In genomic region chr5:35821513-35821912, GRCh38 we compare ENCODE assay signal across 18 cellular contexts. TPM values are rescaled to one million over a fixed set of nuclear protein-coding genes. Genes with fewer than 3 reads are reported as not detected.
DNase-seq lines count a peak whose midpoint lies in the region; ATAC-seq lines count a peak whose summit lies in the region.
"Had no signal": no experiment of that assay in that cellular context is flagged by ENCODE, and none has a peak within 500 bp of the region (broad histone marks: within the 10 kb centered on the region; RNA-seq: fewer than 3 reads in every experiment).

No MANE protein-coding gene starts in this region.

- H3K4me1 ChIP-seq in Karpas-422 (ENCODE audit: low read length) = no peaks in the 10 kb centered on the region
- H3K4me1 ChIP-seq: thyroid gland had no signal

- no peak overlapping the region for H3K4me2 ChIP-seq in Karpas-422 (ENCODE audit: low read depth, low read length, poor library complexity, severe bottlenecking)

- H3K9ac ChIP-seq in Karpas-422 (ENCODE audit: low read length) = no peak overlapping the region

- no peaks in the 10 kb centered on the region for H3K9me3 ChIP-seq in Karpas-422 (ENCODE audit: low read length)
- H3K9me3 ChIP-seq: spleen, thyroid gland had no signal

- H3K4me3 ChIP-seq in Karpas-422 (ENCODE audit: low read length) = no peak overlapping the region
- H3K4me3 ChIP-seq: spleen, thyroid gland had no signal

- no peaks in the 10 kb centered on the region for H3K9me2 ChIP-seq in Karpas-422 (replicated peaks; ENCODE audit: insufficient read depth, low read length)

- no peaks in the 10 kb centered on the region for H3K27me3 ChIP-seq in Karpas-422 (ENCODE audit: low read length)
- H3K27me3 ChIP-seq: spleen, thyroid gland had no signal

- H3K9me3 Mint-ChIP-seq in activated CD4-positive, alpha-beta memory T cell treated with anti-CD3 and anti-CD28 coated beads, Interleukin-2, amount 10 ng/mL, durations not matched to agents 7 days and 5 days = peaks cover 2% of the 10 kb centered on the region
- H3K9me3 Mint-ChIP-seq in activated naive CD8-positive, alpha-beta T cell treated with anti-CD3 and anti-CD28 coated beads, Interleukin-2, amount 50 U/mL, for 24 hours = peaks cover 4% of the 10 kb centered on the region
- peaks cover 5 to 7% of the 10 kb centered on the region in 2 donors for H3K9me3 Mint-ChIP-seq in stimulated activated naive CD8-positive, alpha-beta T cell treated with anti-CD3 and anti-CD28 coated beads, Interleukin-15, amount 100 ng/mL, for 72 hours
- H3K9me3 Mint-ChIP-seq: H9, natural killer cell had no signal

- H3K36me3 ChIP-seq in Karpas-422 (ENCODE audit: insufficient read depth, low read length) = no peaks in the 10 kb centered on the region
- H3K36me3 ChIP-seq: spleen, thyroid gland had no signal

- peaks cover 78% of the 10 kb centered on the region for H3K4me1 Mint-ChIP-seq in activated CD4-positive, alpha-beta memory T cell treated with anti-CD3 and anti-CD28 coated beads, Interleukin-2, amount 10 ng/mL, durations not matched to agents 7 days and 5 days
- peaks cover 78% of the 10 kb centered on the region for H3K4me1 Mint-ChIP-seq in activated naive CD8-positive, alpha-beta T cell treated with anti-CD3 and anti-CD28 coated beads, Interleukin-2, amount 50 U/mL, for 24 hours
- peaks cover 77% of the 10 kb centered on the region for H3K4me1 Mint-ChIP-seq in stimulated activated naive CD8-positive, alpha-beta T cell treated with anti-CD3 and anti-CD28 coated beads, Interleukin-15, amount 100 ng/mL, for 72 hours
- H3K4me1 Mint-ChIP-seq: H9 had no signal

- no peaks in the 10 kb centered on the region for H4K20me1 ChIP-seq in Karpas-422 (ENCODE audit: insufficient read depth, low read depth, low read length)

- CTCF ChIA-PET in activated CD4-positive, alpha-beta memory T cell treated with anti-CD3 and anti-CD28 coated beads, Interleukin-2, amount 10 ng/mL, durations not matched to agents 7 days and 5 days (lab: Charles Lee) = interaction anchor here (1.5 to 3.0 kb wide), 6 partner anchors 8 to 170 kb away, joined by 6 to 21 read pairs (median 10); no protein-coding TSS in a partner anchor

- no peak overlapping the region for H3K4me3 Mint-ChIP-seq in activated CD4-positive, alpha-beta memory T cell treated with anti-CD3 and anti-CD28 coated beads, Interleukin-2, amount 10 ng/mL, durations not matched to agents 7 days and 5 days
- peak overlapping the region; percentile 58 for H3K4me3 Mint-ChIP-seq in activated naive CD8-positive, alpha-beta T cell treated with anti-CD3 and anti-CD28 coated beads, Interleukin-2, amount 50 U/mL, for 24 hours
- peak overlapping the region; percentile 18 to 67 for H3K4me3 Mint-ChIP-seq in stimulated activated naive CD8-positive, alpha-beta T cell treated with anti-CD3 and anti-CD28 coated beads, Interleukin-15, amount 100 ng/mL, for 72 hours
- H3K4me3 Mint-ChIP-seq: H9, natural killer cell had no signal

- ATAC-seq in activated naive CD8-positive, alpha-beta T cell treated with anti-CD3 and anti-CD28 coated beads, Interleukin-2, amount 50 U/mL, for 24 hours = peak; percentile 62
- ATAC-seq in stimulated activated naive CD8-positive, alpha-beta T cell treated with anti-CD3 and anti-CD28 coated beads, Interleukin-15, amount 100 ng/mL, for 72 hours = peak; percentile 61
- ATAC-seq: left lobe of liver, natural killer cell had no signal

- H2AFZ ChIP-seq in Karpas-422 (ENCODE audit: low read length) = no peak overlapping the region

- H3K27ac Mint-ChIP-seq in activated CD4-positive, alpha-beta memory T cell treated with anti-CD3 and anti-CD28 coated beads, Interleukin-2, amount 10 ng/mL, durations not matched to agents 7 days and 5 days = peak overlapping the region; percentile 79
- H3K27ac Mint-ChIP-seq in activated naive CD8-positive, alpha-beta T cell treated with anti-CD3 and anti-CD28 coated beads, Interleukin-2, amount 50 U/mL, for 24 hours = peak overlapping the region; percentile 99
- peak overlapping the region in 1 of 2 donors; percentile 89 for H3K27ac Mint-ChIP-seq in stimulated activated naive CD8-positive, alpha-beta T cell treated with anti-CD3 and anti-CD28 coated beads, Interleukin-15, amount 100 ng/mL, for 72 hours
- H3K27ac Mint-ChIP-seq: H9, natural killer cell had no signal

- no peak overlapping the region for H3K27ac ChIP-seq in Karpas-422 (ENCODE audit: low read length)
- H3K27ac ChIP-seq: epithelial cell of prostate, thyroid gland had no signal

- no peaks in the 10 kb centered on the region for H3K79me2 ChIP-seq in Karpas-422 (ENCODE audit: low read length)

- H3K36me3 Mint-ChIP-seq in activated CD4-positive, alpha-beta memory T cell treated with anti-CD3 and anti-CD28 coated beads, Interleukin-2, amount 10 ng/mL, durations not matched to agents 7 days and 5 days (ENCODE audit: low read depth) = peaks cover 13% of the 10 kb centered on the region
- H3K36me3 Mint-ChIP-seq in activated naive CD8-positive, alpha-beta T cell treated with anti-CD3 and anti-CD28 coated beads, Interleukin-2, amount 50 U/mL, for 24 hours (ENCODE audit: low read depth) = peaks cover 10% of the 10 kb centered on the region
- H3K36me3 Mint-ChIP-seq: natural killer cell had no signal

- POLR2A ChIA-PET in activated CD4-positive, alpha-beta memory T cell treated with anti-CD3 and anti-CD28 coated beads, Interleukin-2, amount 10 ng/mL, durations not matched to agents 7 days and 5 days (lab: Charles Lee) = interaction anchor here (1.1 to 16.3 kb wide), 9 partner anchors 9 to 204 kb away, joined by 3 to 422 read pairs (median 18); partner anchors contain the start of genes IL7R and SPEF2

- H3K27me3 Mint-ChIP-seq in activated CD4-positive, alpha-beta memory T cell treated with anti-CD3 and anti-CD28 coated beads, Interleukin-2, amount 10 ng/mL, durations not matched to agents 7 days and 5 days = no peaks in the 10 kb centered on the region
- no peaks in the 10 kb centered on the region for H3K27me3 Mint-ChIP-seq in activated naive CD8-positive, alpha-beta T cell treated with anti-CD3 and anti-CD28 coated beads, Interleukin-2, amount 50 U/mL, for 24 hours
- H3K27me3 Mint-ChIP-seq in stimulated activated naive CD8-positive, alpha-beta T cell treated with anti-CD3 and anti-CD28 coated beads, Interleukin-15, amount 100 ng/mL, for 72 hours = no peaks in the 10 kb centered on the region

- peak; percentile 66 for DNase-seq in stimulated activated CD4-positive, alpha-beta T cell treated with anti-CD3 and anti-CD28 coated beads, Interleukin-15, amount 100 ng/mL, for 24 hours
- DNase-seq in stimulated activated CD4-positive, alpha-beta T cell treated with anti-CD3 and anti-CD28 coated beads, Interleukin-12 subunit alpha, Interleukin-12 subunit beta, amount 100 ng/mL, for 4 hours = no peak
- DNase-seq in activated CD4-positive, alpha-beta memory T cell treated with anti-CD3 and anti-CD28 coated beads, Interleukin-2, amount 10 ng/mL, durations not matched to agents 7 days and 5 days = no peak
- DNase-seq in activated naive CD8-positive, alpha-beta T cell treated with anti-CD3 and anti-CD28 coated beads, Interleukin-2, amount 50 U/mL, for 24 hours = no peak
- peak in 1 of 2 donors; percentile 55 for DNase-seq in stimulated activated naive CD8-positive, alpha-beta T cell treated with anti-CD3 and anti-CD28 coated beads, Interleukin-15, amount 100 ng/mL, for 72 hours
- DNase-seq in NCI-H2081 treated with DMSO at 0.1 percent for 48 hours (lab: John Stamatoyannopoulos, UW) (no peak), Karpas-422 (no peak), D341Med (ENCODE audit: low spot score) (no peak)
- DNase-seq: central memory CD4-positive, alpha-beta T cell; DMS153; H9; natural killer cell; NCI-H446; SHP77; spleen; thyroid gland had no signal

RNA-seq across cellular contexts. Expression of gene IL7R, which starts 35.2 kb away (rescaled TPM):
- 100 to 1,000 TPM; 271 to 273 TPM for total RNA-seq in activated CD4-positive, alpha-beta memory T cell treated with anti-CD3 and anti-CD28 coated beads, Interleukin-2, amount 10 ng/mL, durations not matched to agents 7 days and 5 days
- not detected in 2 replicates for total RNA-seq in Karpas-422 (2014; rRNA removed; shearing (Covaris generic); ENCODE audit: low replicate concordance)
- total RNA-seq: H9 had no signal

Comparison
In these comparisons a context has a peak if more than half of its experiments do, and no peak if none do; other contexts are left out.
1. RNA of gene IL7R, which starts 35.2 kb away (total RNA-seq): 271 to 273 TPM in activated CD4-positive, alpha-beta memory T cell treated with anti-CD3 and anti-CD28 coated beads, Interleukin-2, amount 10 ng/mL, durations not matched to agents 7 days and 5 days; not detected in Karpas-422; every median in the first group is over 100 times any median in the second.